ENCODE assay signal across 24 cellular contexts in genomic region chr1:84217239-84217638, GRCh38.
"Had no signal": no experiment of that assay in that cellular context is flagged by ENCODE, and none has a peak within 500 bp of the region (broad histone marks: within the 10 kb centered on the region; RNA-seq: fewer than 3 reads in every experiment).

No MANE protein-coding gene starts in this region.

- H3K36me3 ChIP-seq: lower lobe of right lung, right lobe of liver, thoracic aorta, uterus had no signal

- H3K4me3 Mint-ChIP-seq: naive B cell; neural crest cell; stimulated activated naive B cell treated with anti-CD40 and anti-IgM and Interleukin-4, amounts not matched to agents 10 μg/mL and 1 μg/mL and 100 μg/mL, for 72 hours; stimulated activated naive CD8-positive, alpha-beta T cell treated with anti-CD3 and anti-CD28 coated beads, Interleukin-15, Interleukin-2, amounts not matched to agents 100 ng/mL and 50 ng/mL, for 24 hours had no signal

- H3K9me3 ChIP-seq: right lobe of liver, thoracic aorta had no signal

- H3K27me3 ChIP-seq: esophagus muscularis mucosa, foreskin keratinocyte, gastroesophageal sphincter, heart left ventricle, hepatocyte, right lobe of liver, tibial nerve, upper lobe of left lung, uterus had no signal

- DNase-seq: dermis blood vessel endothelial cell; effector memory CD4-positive, alpha-beta T cell; foreskin keratinocyte; heart left ventricle; left ventricle myocardium superior; lower lobe of right lung; naive B cell; right lobe of liver; small intestine; stimulated activated CD4-positive, alpha-beta T cell treated with anti-CD3 and anti-CD28 coated beads, Interleukin-15, amount 100 ng/mL, for 24 hours; stimulated activated CD4-positive, alpha-beta T cell treated with anti-CD3 and anti-CD28 coated beads, Interleukin-2, amount 100 ng/mL, for 48 hours; stimulated activated naive B cell treated with anti-CD40 and anti-IgM and Interleukin-4, amounts not matched to agents 10 μg/mL and 1 μg/mL and 100 μg/mL, for 72 hours; upper lobe of left lung; uterus had no signal

- H3K4me1 Mint-ChIP-seq: neural crest cell had no signal

- H3K27me3 Mint-ChIP-seq: naive B cell; progenitor cell of endocrine pancreas; stimulated activated naive B cell treated with anti-CD40 and anti-IgM and Interleukin-4, amounts not matched to agents 10 μg/mL and 1 μg/mL and 100 μg/mL, for 72 hours; stimulated activated naive CD8-positive, alpha-beta T cell treated with anti-CD3 and anti-CD28 coated beads, Interleukin-15, Interleukin-2, amounts not matched to agents 100 ng/mL and 50 ng/mL, for 24 hours had no signal

- H3K4me1 ChIP-seq: esophagus muscularis mucosa, gastroesophageal sphincter, heart left ventricle, lower lobe of right lung, parathyroid adenoma, right lobe of liver, tibial nerve, upper lobe of left lung, uterus had no signal

- H3K27ac Mint-ChIP-seq: progenitor cell of endocrine pancreas; stimulated activated naive CD8-positive, alpha-beta T cell treated with anti-CD3 and anti-CD28 coated beads, Interleukin-15, Interleukin-2, amounts not matched to agents 100 ng/mL and 50 ng/mL, for 24 hours had no signal

- ATAC-seq: foreskin keratinocyte; gastroesophageal sphincter; heart left ventricle; left ventricle myocardium superior; lower lobe of right lung; right lobe of liver; stimulated activated naive B cell treated with anti-CD40 and anti-IgM and Interleukin-4, amounts not matched to agents 10 μg/mL and 1 μg/mL and 100 μg/mL, for 72 hours had no signal

- H3K27ac ChIP-seq: coronary artery, esophagus muscularis mucosa, foreskin keratinocyte, gastroesophageal sphincter, heart left ventricle, hepatocyte, lower lobe of right lung, parathyroid adenoma, right lobe of liver, thoracic aorta, tibial nerve, upper lobe of left lung, uterus had no signal

- H3K4me3 ChIP-seq: coronary artery, esophagus muscularis mucosa, gastroesophageal sphincter, heart left ventricle, hepatocyte, lower lobe of right lung, right lobe of liver, thoracic aorta, tibial nerve, upper lobe of left lung, uterus had no signal
